Comparison of ENCODE assay signal across 7 cellular contexts in genomic region chr22:24553597-24554315, GRCh38. TPM values are rescaled to one million over a fixed set of nuclear protein-coding genes. Genes with fewer than 3 reads are reported as not detected.
DNase-seq lines count a peak whose midpoint lies in the region; ATAC-seq, FAIRE-seq and TF ChIP-seq lines count a peak whose summit lies in the region.
"Had no signal": no experiment of that assay in that cellular context is flagged by ENCODE, and none has a peak within 500 bp of the region (broad histone marks: within the 10 kb centered on the region; RNA-seq: fewer than 3 reads in every experiment).

No MANE protein-coding gene starts in this region.

- peak overlapping the region; percentile 84 to 98 (median 95) for H3K27ac Mint-ChIP-seq in CD4-positive, alpha-beta memory T cell

- no peaks in the 10 kb centered on the region for H3K27me3 ChIP-seq in CD4-positive, alpha-beta memory T cell (ENCODE audit: insufficient read depth, low read length)
- no peaks in the 10 kb centered on the region for H3K27me3 ChIP-seq in right atrium auricular region
- H3K27me3 ChIP-seq in upper lobe of right lung, result no peaks in the 10 kb centered on the region

- CTCF ChIA-PET in CD4-positive, alpha-beta memory T cell (lab: Charles Lee; ENCODE audit: partially characterized antibody), result no interaction called here

- POLR2A ChIA-PET in CD4-positive, alpha-beta memory T cell (lab: Charles Lee; ENCODE audit: partially characterized antibody), result interaction anchor here (3.2 kb wide), 1 partner anchor 127 kb away, joined by 25 read pairs; the partner anchor contains the start of gene ADORA2A

- intact Hi-C loops in CD4-positive, alpha-beta memory T cell (cut with micrococcal nuclease), result loop anchor here (10.0 kb wide), 2 partner anchors 659 to 1409 kb away; partner anchors contain the start of genes MIF, RAB36 and RSPH14
- intact Hi-C loops in upper lobe of right lung (cut with DNase I), result no loop called here

- H3K36me3 Mint-ChIP-seq in CD4-positive, alpha-beta memory T cell, result peaks cover 14 to 49% of the 10 kb centered on the region in 2 donors

- no peak for FAIRE-seq in H54 (lab: Jason Lieb, UNC)

- H3K4me3 ChIP-seq in CD4-positive, alpha-beta memory T cell (ENCODE audit: low read length in 2 of 2), result peak overlapping the region in 1 of 2 donors; percentile 100
- H3K4me3 ChIP-seq in right atrium auricular region, result peak overlapping the region; percentile 76 to 94
- H3K4me3 ChIP-seq in upper lobe of right lung, result peak overlapping the region; percentile 86

- no peak for ATAC-seq in upper lobe of right lung

- H3K27me3 Mint-ChIP-seq in CD4-positive, alpha-beta memory T cell, result no peaks in the 10 kb centered on the region

- peak overlapping the region; percentile 87 for H3K27ac ChIP-seq in CD4-positive, alpha-beta memory T cell (ENCODE audit: low read depth, low read length)
- peak overlapping the region; percentile 96 to 99 for H3K27ac ChIP-seq in right atrium auricular region
- peak overlapping the region; percentile 91 for H3K27ac ChIP-seq in upper lobe of right lung

- no peak for TF ChIP-seq POLR2A in H54 (IDR thresholded peaks at IDR 0.05; ENCODE audit: low read depth, low read length)

- no peaks in the 10 kb centered on the region for H3K9me3 Mint-ChIP-seq in CD4-positive, alpha-beta memory T cell

- H3K36me3 ChIP-seq in CD4-positive, alpha-beta memory T cell (ENCODE audit: insufficient read depth, low read length), result peaks cover 24% of the 10 kb centered on the region
- peaks cover 21% of the 10 kb centered on the region for H3K36me3 ChIP-seq in right atrium auricular region
- peaks cover 19% of the 10 kb centered on the region for H3K36me3 ChIP-seq in upper lobe of right lung

- no peaks in the 10 kb centered on the region for H3K9me3 ChIP-seq in CD4-positive, alpha-beta memory T cell (ENCODE audit: control insufficient read depth in 1 of 2, low read length in 2 of 2)
- H3K9me3 ChIP-seq in right atrium auricular region (no peaks in the 10 kb centered on the region), upper lobe of right lung (no peaks in the 10 kb centered on the region)

- peak in 1 of 5 donors; percentile 9 for DNase-seq in CD4-positive, alpha-beta memory T cell
- DNase-seq in RPMI8226 (peak; percentile 29), right atrium auricular region (ENCODE audit: low spot score) (no peak), upper lobe of right lung (no peak), H54 (ENCODE audit: insufficient read length, low spot score) (no peak), AG08395 (ENCODE audit: low spot score) (no peak)

- peaks cover 42% of the 10 kb centered on the region for H3K4me1 ChIP-seq in CD4-positive, alpha-beta memory T cell (ENCODE audit: insufficient read depth, low read length)
- peaks cover 0 to 71% of the 10 kb centered on the region in 2 donors for H3K4me1 ChIP-seq in right atrium auricular region
- peaks cover 43% of the 10 kb centered on the region for H3K4me1 ChIP-seq in upper lobe of right lung

- no peak for TF ChIP-seq CTCF in right atrium auricular region (IDR thresholded peaks at IDR 0.05)
- no peak for TF ChIP-seq CTCF in upper lobe of right lung (IDR thresholded peaks at IDR 0.05)

- peak overlapping the region; percentile 92 to 99 (median 96) for H3K4me3 Mint-ChIP-seq in CD4-positive, alpha-beta memory T cell

- peaks cover 38 to 67% (median 51%) of the 10 kb centered on the region in 4 donors for H3K4me1 Mint-ChIP-seq in CD4-positive, alpha-beta memory T cell

RNA-seq across cellular contexts. Expression of gene GUCD1, which starts 1.2 kb away (rescaled TPM):
- 10 to 100 TPM; 65.0 to 65.5 TPM for total RNA-seq in CD4-positive, alpha-beta memory T cell
- polyA plus RNA-seq in CD4-positive, alpha-beta memory T cell, result 10 to 100 TPM; 44.2 to 47.3 TPM
- total RNA-seq in right atrium auricular region (100 to 1,000 TPM; 132 to 147 TPM), upper lobe of right lung (148 TPM)

RNA-seq across cellular contexts. Expression of gene SNRPD3, which starts 2.0 kb away (rescaled TPM):
- 10 to 100 TPM; 77.6 to 85.0 TPM for total RNA-seq in CD4-positive, alpha-beta memory T cell
- polyA plus RNA-seq in CD4-positive, alpha-beta memory T cell, result 100 to 1,000 TPM in 1 of 2 donors, 10 to 100 TPM in 1; 62.6 to 102 TPM
- total RNA-seq in right atrium auricular region, result 100 to 1,000 TPM; 100 to 125 TPM
- 64.5 TPM for total RNA-seq in upper lobe of right lung

RNA-seq across cellular contexts. Expression of gene LRRC75B, which starts 39.1 kb away (rescaled TPM):
- total RNA-seq in CD4-positive, alpha-beta memory T cell, result under 1 TPM in 1 of 2 experiments, not detected in 1; 0.19 TPM
- under 1 TPM in 1 of 2 donors, not detected in 1; 0.40 TPM for polyA plus RNA-seq in CD4-positive, alpha-beta memory T cell
- 1 to 10 TPM; 3.0 to 7.5 TPM for total RNA-seq in right atrium auricular region
- 10.8 TPM for total RNA-seq in upper lobe of right lung

RNA-seq across cellular contexts. Expression of gene GGT1, which starts 49.2 kb away (rescaled TPM):
- total RNA-seq in CD4-positive, alpha-beta memory T cell, result 10 to 100 TPM; 27.1 to 28.3 TPM
- polyA plus RNA-seq in CD4-positive, alpha-beta memory T cell, result 10 to 100 TPM; 11.9 to 18.1 TPM
- total RNA-seq in right atrium auricular region, result 1 to 10 TPM in 1 of 2 donors, under 1 TPM in 1; 0.98 to 1.7 TPM
- 131 TPM for total RNA-seq in upper lobe of right lung

RNA-seq across cellular contexts. Expression of gene UPB1, which starts 58.6 kb away (rescaled TPM):
- 1 to 10 TPM; 1.1 to 1.4 TPM for total RNA-seq in CD4-positive, alpha-beta memory T cell
- not detected for polyA plus RNA-seq in CD4-positive, alpha-beta memory T cell
- total RNA-seq in right atrium auricular region (1 to 10 TPM; 1.7 to 2.4 TPM), upper lobe of right lung (1.5 TPM)
- total RNA-seq: HT1080 had no signal
